Comparison of ENCODE assay signal across 9 cellular contexts in the genomic region with DNA sequence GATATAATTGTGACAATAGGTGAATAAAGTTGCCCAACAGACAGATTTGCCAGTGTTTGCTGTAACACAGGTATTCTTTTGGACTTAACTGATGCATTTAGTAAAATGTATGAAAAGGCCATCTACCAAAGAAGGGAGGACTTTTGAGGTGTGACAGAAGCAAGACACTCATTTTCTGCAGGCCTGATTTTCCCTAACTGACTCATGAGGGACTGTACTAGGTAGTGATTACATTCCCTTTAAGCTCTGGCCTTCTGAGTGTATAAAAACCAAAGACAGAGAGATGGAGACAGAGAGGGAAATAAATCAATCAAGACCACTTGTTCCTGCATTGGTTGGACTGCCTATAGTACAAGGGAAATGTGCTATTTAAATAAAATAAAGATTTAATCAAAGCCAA.
"Had no signal": no experiment of that assay in that cellular context is flagged by ENCODE, and none has a peak within 500 bp of the region (broad histone marks: within the 10 kb centered on the region; RNA-seq: fewer than 3 reads in every experiment).

No MANE protein-coding gene starts in this region.

- H3K9me3 Mint-ChIP-seq: IgD-negative memory B cell had no signal

- H3K36me3 Mint-ChIP-seq: IgD-negative memory B cell had no signal

- ATAC-seq: HepG2 had no signal

- H3K27me3 Mint-ChIP-seq: IgD-negative memory B cell had no signal

- H3K4me3 ChIP-seq: GM23248 had no signal

- DNase-seq: GM23248, GOT3, H7, HCEC 1CT, KBM-7 had no signal

- H3K27ac Mint-ChIP-seq: IgD-negative memory B cell had no signal

- H3K27ac ChIP-seq: GM23248, HL-60, KMS-11 had no signal

- H3K4me1 Mint-ChIP-seq: IgD-negative memory B cell had no signal

- H3K4me3 Mint-ChIP-seq: IgD-negative memory B cell had no signal
